In the genomic region with DNA sequence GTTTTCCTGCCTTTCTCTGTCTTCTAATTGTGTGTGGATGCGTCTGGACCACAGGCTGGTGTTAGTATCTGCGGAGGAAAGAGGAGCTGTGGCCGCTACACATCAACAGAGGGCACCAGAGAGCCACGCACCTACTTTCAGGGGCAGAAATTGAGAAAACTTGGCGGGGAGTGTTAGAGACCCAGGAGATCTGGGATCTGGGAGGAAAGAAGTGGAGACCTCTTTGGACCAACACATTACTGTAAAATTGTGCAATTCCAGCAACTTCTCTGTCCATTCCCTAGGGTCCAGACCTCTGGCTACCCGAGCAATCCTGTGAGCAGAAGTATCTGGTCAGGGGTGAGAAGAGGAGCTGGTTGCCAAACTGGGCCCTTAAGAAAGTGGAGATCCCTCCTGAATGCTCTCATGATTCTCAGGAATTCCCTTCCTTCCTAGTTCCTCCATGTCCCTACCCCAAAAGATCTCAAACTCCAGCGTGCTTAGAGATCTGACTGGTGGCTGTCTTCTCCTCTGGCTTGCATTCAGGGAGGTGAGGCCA, we compare ENCODE assay signal across 8 cellular contexts. TPM values are rescaled to one million over a fixed set of nuclear protein-coding genes. Genes with fewer than 3 reads are reported as not detected.
A peak's percentile ranks its signal among the peaks of the same experiment; 100 is the strongest.
DNase-seq lines count a peak whose midpoint lies in the region; ATAC-seq, FAIRE-seq and TF ChIP-seq lines count a peak whose summit lies in the region.

No MANE protein-coding gene starts in this region.

- peaks cover 10% of the 10 kb centered on the region for H3K4me1 ChIP-seq in Loucy (ENCODE audit: insufficient read depth, low read length, poor library complexity, severe bottlenecking)

- no peaks in the 10 kb centered on the region for H4K20me1 ChIP-seq in Loucy (ENCODE audit: insufficient read depth, low read length, poor library complexity, severe bottlenecking)

- DNase-seq in DMS153 treated with DMSO at 0.1 percent for 48 hours (lab: John Stamatoyannopoulos, UW; ENCODE audit: unreplicated experiment): peak; percentile 43
- DNase-seq in DMS153 (lab: John Stamatoyannopoulos, UW): no peak
- DNase-seq in T1000 (lab: John Stamatoyannopoulos, UW): peak; percentile 48
- DNase-seq in bronchial epithelial cell (ENCODE audit: low read depth): peak; percentile 53
- peak; percentile 90 for DNase-seq in left kidney (ENCODE audit: low read depth, low spot score)
- DNase-seq in stimulated activated CD4-positive, alpha-beta T cell treated with anti-CD3 and anti-CD28 coated beads, Interleukin-4, amount 100 ng/mL, for 1 hour: peak; percentile 48

- H3K9me2 ChIP-seq in Loucy (replicated peaks; ENCODE audit: low read depth, low read length): no peaks in the 10 kb centered on the region

- H3K9me3 ChIP-seq in Loucy (ENCODE audit: insufficient read depth, low read depth, low read length): no peaks in the 10 kb centered on the region

- no peak for ATAC-seq in GM18502 (IDR thresholded peaks at IDR 0.05; ENCODE audit: poor library complexity, unreplicated experiment)

- no peaks in the 10 kb centered on the region for H3F3A ChIP-seq in Loucy (ENCODE audit: low read depth)

- no peaks in the 10 kb centered on the region for H3K79me2 ChIP-seq in Loucy (ENCODE audit: insufficient read depth, low read length)

- H3K4me2 ChIP-seq in Loucy (ENCODE audit: low read depth, low read length, poor library complexity, severe bottlenecking): no peak overlapping the region

- H3K4me3 ChIP-seq in Loucy (ENCODE audit: low read length, poor library complexity, severe bottlenecking) (no peak overlapping the region), bronchial epithelial cell (ENCODE audit: low read depth, low read length) (no peak overlapping the region)

- TF ChIP-seq CTCF in Loucy (conservative IDR thresholded peaks at IDR 0.05; ENCODE audit: low read length) (peak; percentile 97), bronchial epithelial cell (IDR thresholded peaks at IDR 0.05; ENCODE audit: insufficient read depth, low read length, severe bottlenecking) (peak; percentile 96)

- H3K36me3 ChIP-seq in Loucy (ENCODE audit: insufficient read depth, low read length): no peaks in the 10 kb centered on the region
- no peaks in the 10 kb centered on the region for H3K36me3 ChIP-seq in bronchial epithelial cell (ENCODE audit: control insufficient read depth, insufficient read depth, low read length)

- H3K9ac ChIP-seq in Loucy (ENCODE audit: low read depth, low read length, poor library complexity, severe bottlenecking): no peak overlapping the region

- peak; percentile 88 for FAIRE-seq in bronchial epithelial cell (lab: Jason Lieb, UNC)

- H3K27me3 ChIP-seq in Loucy (ENCODE audit: insufficient read depth, low read length, poor library complexity, severe bottlenecking): peaks cover 7% of the 10 kb centered on the region
- peaks cover 2% of the 10 kb centered on the region for H3K27me3 ChIP-seq in bronchial epithelial cell (ENCODE audit: control insufficient read depth, insufficient read depth, low read length)

- no peak overlapping the region for H2AFZ ChIP-seq in Loucy (ENCODE audit: low read length)

RNA-seq across cellular contexts. Expression of a gene that starts 1.3 kb away (rescaled TPM):
- total RNA-seq in bronchial epithelial cell: 20.2 and 24.2 TPM in 2 replicates
